Comparison of ENCODE assay signal across 8 cellular contexts in the genomic region with DNA sequence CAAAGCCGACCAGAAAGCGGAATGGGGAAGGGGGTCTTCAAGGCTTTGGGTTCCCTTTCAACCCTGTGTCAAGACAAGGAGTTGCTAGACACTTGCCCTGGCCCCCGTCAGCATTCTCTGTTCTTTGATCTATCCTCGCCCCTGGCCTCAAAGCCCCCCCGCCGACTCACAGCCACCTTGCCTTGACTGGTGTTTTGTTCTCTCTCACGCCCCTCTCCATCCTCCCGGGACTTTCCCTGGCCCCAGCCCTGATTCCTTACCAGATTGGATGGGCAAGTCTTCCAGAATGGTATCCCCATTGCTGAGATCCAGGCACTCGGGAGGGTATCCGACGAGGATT. TPM values are rescaled to one million over a fixed set of nuclear protein-coding genes. Genes with fewer than 3 reads are reported as not detected.
DNase-seq lines count a peak whose midpoint lies in the region; ATAC-seq, FAIRE-seq and TF ChIP-seq lines count a peak whose summit lies in the region.

No MANE protein-coding gene starts in this region.

- H3K9ac ChIP-seq in keratinocyte (ENCODE audit: control insufficient read depth, extremely low read depth, insufficient read depth, low read length) = peak overlapping the region; percentile 99

- H3K27ac ChIP-seq in A673 (ENCODE audit: low read depth, low read length, poor library complexity, severe bottlenecking) = peak overlapping the region; percentile 79
- peak overlapping the region; percentile 86 to 95 (median 92) for H3K27ac ChIP-seq in adrenal gland
- peak overlapping the region; percentile 97 for H3K27ac ChIP-seq in keratinocyte (ENCODE audit: control insufficient read depth, insufficient read depth, low read length)
- H3K27ac ChIP-seq in suprapubic skin = peak overlapping the region; percentile 80

- H3K9me1 ChIP-seq in keratinocyte (ENCODE audit: control insufficient read depth, extremely low read depth, insufficient read depth, low read length) = no peaks in the 10 kb centered on the region

- peak overlapping the region; percentile 96 for H2AFZ ChIP-seq in keratinocyte (ENCODE audit: control insufficient read depth, low read length)

- H3K4me1 ChIP-seq in A673 (ENCODE audit: insufficient read depth, low read length, poor library complexity, severe bottlenecking) (peaks cover 18% of the 10 kb centered on the region), adrenal gland (replicated peaks in 1 of 2) (peaks cover 7 to 72% of the 10 kb centered on the region in 2 donors), keratinocyte (ENCODE audit: control insufficient read depth, extremely low read depth, insufficient read depth, low read length) (peaks cover 57% of the 10 kb centered on the region), suprapubic skin (peaks cover 72% of the 10 kb centered on the region)

- POLR2A ChIA-PET in A673 (lab: Charles Lee; ENCODE audit: low non-redundant PET) = interaction anchor here (0.9 kb wide), 1 partner anchor 515 kb away, joined by 3 read pairs; no protein-coding TSS in a partner anchor

- H3K36me3 ChIP-seq in A673 (ENCODE audit: insufficient read depth, low read length, poor library complexity, severe bottlenecking) (peaks cover 27% of the 10 kb centered on the region), adrenal gland (replicated peaks in 1 of 2) (peaks cover 0 to 10% of the 10 kb centered on the region in 2 donors), keratinocyte (ENCODE audit: control insufficient read depth in 2 of 2, extremely low read depth in 1 of 2, insufficient read depth in 2 of 2, low read length in 2 of 2) (peaks cover 5 to 23% of the 10 kb centered on the region in 2 experiments), suprapubic skin (peaks cover 19% of the 10 kb centered on the region)

- dilution Hi-C loops in keratinocyte (cut with MboI; ENCODE audit: extremely low pct_ligation_motif_present, low sequenced_read_pairs) = no loop called here

- CTCF ChIA-PET in A673 (lab: Charles Lee) = no interaction called here

- H3K79me2 ChIP-seq in keratinocyte (ENCODE audit: control insufficient read depth, insufficient read depth, low read length) = peaks cover 54% of the 10 kb centered on the region

- BruUV-seq in A673 (replicated peaks; lab: Mats Ljungman, UMichigan) = no TSS peak

- no peak for FAIRE-seq in keratinocyte (lab: Jason Lieb, UNC)

- H3K4me3 ChIP-seq in A673 (ENCODE audit: low read depth, low read length, poor library complexity, severe bottlenecking) (peak overlapping the region; percentile 82), adrenal gland (peak overlapping the region; percentile 39 to 80 (median 65)), keratinocyte (ENCODE audit: control insufficient read depth in 2 of 3, extremely low read depth in 1 of 3, insufficient read depth in 2 of 3, low read depth in 1 of 3, low read length in 3 of 3) (peak overlapping the region; percentile 90 to 100 (median 97)), suprapubic skin (peak overlapping the region; percentile 74)

- peak overlapping the region; percentile 87 for H3K4me2 ChIP-seq in keratinocyte (ENCODE audit: control insufficient read depth, extremely low read depth, insufficient read depth, low read depth, low read length)

- H3K27me3 ChIP-seq in A673 (replicated peaks; ENCODE audit: insufficient read depth, low read depth, low read length, poor library complexity) (no peaks in the 10 kb centered on the region), adrenal gland (no peaks in the 10 kb centered on the region), keratinocyte (ENCODE audit: control insufficient read depth, extremely low read depth, insufficient read depth, low read length) (no peaks in the 10 kb centered on the region), suprapubic skin (no peaks in the 10 kb centered on the region)

- no peaks in the 10 kb centered on the region for H4K20me1 ChIP-seq in keratinocyte (ENCODE audit: control insufficient read depth, extremely low read depth, insufficient read depth, low read length)

- no peak for TF ChIP-seq EP300 in suprapubic skin (IDR thresholded peaks at IDR 0.05)

- no peaks in the 10 kb centered on the region for H3K9me3 ChIP-seq in A673 (ENCODE audit: low read depth, low read length, poor library complexity, severe bottlenecking)
- no peaks in the 10 kb centered on the region for H3K9me3 ChIP-seq in adrenal gland (replicated peaks in 1 of 3)
- H3K9me3 ChIP-seq in keratinocyte (ENCODE audit: control insufficient read depth, low read depth, low read length) = no peaks in the 10 kb centered on the region
- no peaks in the 10 kb centered on the region for H3K9me3 ChIP-seq in suprapubic skin

- TF ChIP-seq CTCF in A673 (conservative IDR thresholded peaks at IDR 0.05; ENCODE audit: low read depth, low read length) (no peak), adrenal gland (IDR thresholded peaks at IDR 0.05) (no peak), keratinocyte (optimal IDR thresholded peaks at IDR 0.05 in 1 of 3, IDR thresholded peaks at IDR 0.05 in 1 of 3, conservative IDR thresholded peaks at IDR 0.05 in 1 of 3; ENCODE audit: extremely low read depth in 1 of 3, insufficient read depth in 2 of 3, low read length in 3 of 3) (no peak), suprapubic skin (IDR thresholded peaks at IDR 0.05) (no peak)

- DNase-seq in A673 (ENCODE audit: low spot score) = no peak
- peak in 3 of 7 donors; percentile 46 to 72 (median 52) for DNase-seq in adrenal gland
- no peak for DNase-seq in keratinocyte (ENCODE audit: low read depth, low spot score)
- DNase-seq in suprapubic skin (ENCODE audit: low spot score in 2 of 2) = no peak
- DNase-seq in activated effector memory CD4-positive, alpha-beta T cell treated with Interleukin-2 at 50 U/mL for 16 hours = no peak
- no peak for DNase-seq in central memory CD4-positive, alpha-beta T cell
- DNase-seq in T1000 (lab: John Stamatoyannopoulos, UW) = no peak

- ATAC-seq in HG03442 (IDR thresholded peaks at IDR 0.05; ENCODE audit: unreplicated experiment) = peak; percentile 2

- intact Hi-C loops in A673 (cut with micrococcal nuclease; ENCODE audit: unreplicated experiment) (no loop called here), adrenal gland (cut with DNase I) (no loop called here)

- no peak for TF ChIP-seq POLR2A in adrenal gland (IDR thresholded peaks at IDR 0.05)
- no peak for TF ChIP-seq POLR2A in suprapubic skin (IDR thresholded peaks at IDR 0.05)

- 0 to 2% (median 1%) methylated on average over 8 to 11 of the region's 11 CpGs for WGBS in adrenal gland, 4 donors
- WGBS in suprapubic skin = 3% methylated on average over 8 of the region's 11 CpGs

RNA-seq across cellular contexts. Expression of a gene that starts 0.6 kb away (rescaled TPM):
- total RNA-seq in A673 (2021) (12.0 and 12.6 TPM in 2 replicates), adrenal gland (10 to 100 TPM in 1 of 8 donors, 1 to 10 TPM in 7; 4.3 to 15.7 (median 8.6) TPM), suprapubic skin (10 to 100 TPM; 20.4 to 63.6 (median 42.8) TPM)
- polyA plus RNA-seq in adrenal gland (10 to 100 TPM in 1 of 3 donors, 1 to 10 TPM in 2; 2.5 to 10.9 (median 3.0) TPM), keratinocyte (3.2 to 5.2 TPM (median 3.4 TPM) in 3 replicates)
- polyA plus RNA-seq in keratinocyte (2011; ENCODE audit: low read depth) = 93.0 TPM
- polyA plus RNA-seq in keratinocyte (2011; cell fraction: cytosol; rRNA removed) = 0.71 and 2.0 TPM in 2 replicates
- polyA plus RNA-seq in keratinocyte (2011; cell fraction: nucleus; rRNA removed) = 7.1 and 10.2 TPM in 2 replicates
- polyA plus RNA-seq in keratinocyte (2012; ENCODE audit: low replicate concordance) = 4.4 and 38.4 TPM in 2 replicates
- polyA minus RNA-seq in keratinocyte = 1.8 to 7.8 TPM (median 3.2 TPM) in 3 replicates
- polyA minus RNA-seq in keratinocyte (2011; cell fraction: cytosol; rRNA and poly(A)+ RNA removed) = 2.7 TPM
- 8.2 and 14.3 TPM in 2 replicates for polyA minus RNA-seq in keratinocyte (2011; cell fraction: nucleus; rRNA and poly(A)+ RNA removed)

RNA-seq across cellular contexts. Expression of a gene that starts 2.7 kb away (rescaled TPM):
- total RNA-seq in A673 (2021) (7.6 and 8.5 TPM in 2 replicates), adrenal gland (10 to 100 TPM; 10.3 to 25.8 (median 19.6) TPM), suprapubic skin (10 to 100 TPM; 11.8 to 33.1 (median 17.1) TPM)
- polyA plus RNA-seq in adrenal gland (10 to 100 TPM in 1 of 3 donors, 1 to 10 TPM in 2; 3.9 to 10.8 (median 6.7) TPM), keratinocyte (8.7 to 13.9 TPM (median 12.2 TPM) in 3 replicates)
- polyA plus RNA-seq in keratinocyte (2011; ENCODE audit: low read depth) = 36.2 TPM
- 7.0 and 10.5 TPM in 2 replicates for polyA plus RNA-seq in keratinocyte (2011; cell fraction: cytosol; rRNA removed)
- polyA plus RNA-seq in keratinocyte (2011; cell fraction: nucleus; rRNA removed) = 22.4 and 25.8 TPM in 2 replicates
- 9.1 and 34.8 TPM in 2 replicates for polyA plus RNA-seq in keratinocyte (2012; ENCODE audit: low replicate concordance)
- 8.6 to 27.5 TPM (median 25.9 TPM) in 3 replicates for polyA minus RNA-seq in keratinocyte
- 8.8 TPM for polyA minus RNA-seq in keratinocyte (2011; cell fraction: cytosol; rRNA and poly(A)+ RNA removed)
- 20.5 and 30.3 TPM in 2 replicates for polyA minus RNA-seq in keratinocyte (2011; cell fraction: nucleus; rRNA and poly(A)+ RNA removed)

RNA-seq across cellular contexts. Expression of a gene that starts 17.8 kb away (rescaled TPM):
- total RNA-seq in A673 (2021) = 0.09 and 0.13 TPM in 2 replicates
- total RNA-seq in adrenal gland = 1 to 10 TPM in 6 of 8 donors, under 1 TPM in 2; 0.21 to 3.7 (median 1.1) TPM
- polyA plus RNA-seq in adrenal gland = under 1 TPM; 0.20 to 0.88 (median 0.88) TPM
- 38.8 to 69.2 TPM (median 65.3 TPM) in 3 replicates for polyA plus RNA-seq in keratinocyte
- polyA plus RNA-seq in keratinocyte (2011; ENCODE audit: low read depth) = 55.5 TPM
- 46.7 and 49.2 TPM in 2 replicates for polyA plus RNA-seq in keratinocyte (2011; cell fraction: cytosol; rRNA removed)
- polyA plus RNA-seq in keratinocyte (2011; cell fraction: nucleus; rRNA removed) = 136 and 166 TPM in 2 replicates
- 89.2 and 97.4 TPM in 2 replicates for polyA plus RNA-seq in keratinocyte (2012; ENCODE audit: low replicate concordance)
- polyA minus RNA-seq in keratinocyte = 45.2 to 149 TPM (median 67.3 TPM) in 3 replicates
- 29.2 TPM for polyA minus RNA-seq in keratinocyte (2011; cell fraction: cytosol; rRNA and poly(A)+ RNA removed)
- polyA minus RNA-seq in keratinocyte (2011; cell fraction: nucleus; rRNA and poly(A)+ RNA removed) = 65.2 and 94.2 TPM in 2 replicates
- 10 to 100 TPM; 40.6 to 95.8 (median 77.6) TPM for total RNA-seq in suprapubic skin

RNA-seq across cellular contexts. Expression of a gene that starts 38.3 kb away (rescaled TPM):
- total RNA-seq in A673 (2021) (not detected in 2 replicates), adrenal gland (1 to 10 TPM in 1 of 8 donors, under 1 TPM in 5, not detected in 2; 0.37 to 1.4 (median 0.69) TPM), suprapubic skin (1 to 10 TPM in 1 of 4 donors, not detected in 3; 1.5 TPM)
- polyA plus RNA-seq in adrenal gland (under 1 TPM; 0.20 to 0.64 (median 0.24) TPM), keratinocyte (not detected in 3 replicates)
- not detected for polyA plus RNA-seq in keratinocyte (2011; ENCODE audit: low read depth)
- polyA plus RNA-seq in keratinocyte (2011; cell fraction: cytosol; rRNA removed) = not detected in 2 replicates
- polyA plus RNA-seq in keratinocyte (2011; cell fraction: nucleus; rRNA removed) = not detected in 2 replicates
- not detected in 2 replicates for polyA plus RNA-seq in keratinocyte (2012; ENCODE audit: low replicate concordance)
- not detected in 3 replicates for polyA minus RNA-seq in keratinocyte
- 3.5 TPM for polyA minus RNA-seq in keratinocyte (2011; cell fraction: cytosol; rRNA and poly(A)+ RNA removed)
- polyA minus RNA-seq in keratinocyte (2011; cell fraction: nucleus; rRNA and poly(A)+ RNA removed) = 1.3 and 1.5 TPM in 2 replicates

RNA-seq across cellular contexts. Expression of a gene that starts 53.6 kb away (rescaled TPM):
- not detected in 2 replicates for total RNA-seq in A673 (2021)
- total RNA-seq in adrenal gland = 10 to 100 TPM in 1 of 8 donors, 1 to 10 TPM in 1, under 1 TPM in 1, not detected in 5; 0.57 to 23.4 (median 8.9) TPM
- polyA plus RNA-seq in adrenal gland = under 1 TPM; 0.13 to 0.38 (median 0.32) TPM
- polyA plus RNA-seq in keratinocyte = not detected in 3 replicates
- not detected for polyA plus RNA-seq in keratinocyte (2011; ENCODE audit: low read depth)
- polyA plus RNA-seq in keratinocyte (2011; cell fraction: cytosol; rRNA removed) = not detected in 2 replicates
- polyA plus RNA-seq in keratinocyte (2011; cell fraction: nucleus; rRNA removed) = not detected in 2 replicates
- polyA plus RNA-seq in keratinocyte (2012; ENCODE audit: low replicate concordance) = not detected in 2 replicates
- not detected in 3 replicates for polyA minus RNA-seq in keratinocyte
- polyA minus RNA-seq in keratinocyte (2011; cell fraction: cytosol; rRNA and poly(A)+ RNA removed) = not detected
- polyA minus RNA-seq in keratinocyte (2011; cell fraction: nucleus; rRNA and poly(A)+ RNA removed) = not detected in 2 replicates
- 1 to 10 TPM in 1 of 4 donors, not detected in 3; 3.1 TPM for total RNA-seq in suprapubic skin

Comparison
In these comparisons a context has a peak if more than half of its experiments do, and no peak if none do; other contexts are left out.
1. RNA of a gene that starts 17.8 kb away (total RNA-seq): 40.6 to 95.8 TPM in suprapubic skin; 0.21 to 3.7 TPM in adrenal gland and 0.09 to 0.13 TPM in A673; every median in the first group is over 4 times any median in the second.
2. Peak in every context shown above with its lines, with median percentiles within 50 percentile points of each other: H3K27ac ChIP-seq and H3K4me3 ChIP-seq.